ENCODE assay signal across 8 cellular contexts in genomic region chr13:82364525-82364924, GRCh38.
"Had no signal": no experiment of that assay in that cellular context is flagged by ENCODE, and none has a peak within 500 bp of the region (broad histone marks: within the 10 kb centered on the region; RNA-seq: fewer than 3 reads in every experiment).

No MANE protein-coding gene starts in this region.

- H3K4me2 ChIP-seq: GM23338, KMS-11 had no signal

- DNase-seq: H7, HFFc6, KBM-7 had no signal

- FAIRE-seq: HTR-8/SVneo had no signal

- H2AFZ ChIP-seq: GM23338 had no signal

- H3K4me1 Mint-ChIP-seq: GM23338 had no signal

- H3K9me3 Mint-ChIP-seq: GM23338, HFFc6 had no signal

- ATAC-seq: GM23338, HCT116 had no signal

- H3K9me3 ChIP-seq: HAP-1 had no signal

- H3K4me1 ChIP-seq: HAP-1 had no signal

- H3K36me3 ChIP-seq: HAP-1 had no signal

- H3K27ac ChIP-seq: KMS-11 had no signal

- H3K9ac ChIP-seq: KMS-11 had no signal

- H3K4me3 Mint-ChIP-seq: GM23338, HFFc6 had no signal

- H3K27ac Mint-ChIP-seq: GM23338, HFFc6 had no signal

- H3K4me3 ChIP-seq: GM23338, HAP-1 had no signal
